Comparison of ENCODE assay signal across 13 cellular contexts in genomic region chr22:35337932-35338331, GRCh38. TPM values are rescaled to one million over a fixed set of nuclear protein-coding genes. Genes with fewer than 3 reads are reported as not detected.
DNase-seq lines count a peak whose midpoint lies in the region; ATAC-seq lines count a peak whose summit lies in the region.
"Had no signal": no experiment of that assay in that cellular context is flagged by ENCODE, and none has a peak within 500 bp of the region (broad histone marks: within the 10 kb centered on the region; RNA-seq: fewer than 3 reads in every experiment).

No MANE protein-coding gene starts in this region.

- ATAC-seq in naive thymus-derived CD8-positive, alpha-beta T cell = peak; percentile 42 to 62
- ATAC-seq in GM21576 (IDR thresholded peaks at IDR 0.05; ENCODE audit: unreplicated experiment) = no peak

- H3K36me3 Mint-ChIP-seq in activated naive CD8-positive, alpha-beta T cell treated with anti-CD3 and anti-CD28 coated beads for 36 hours = peaks cover 11% of the 10 kb centered on the region
- H3K36me3 Mint-ChIP-seq in naive thymus-derived CD8-positive, alpha-beta T cell = peaks cover 0 to 42% (median 2%) of the 10 kb centered on the region in 3 donors

- H3K9me3 Mint-ChIP-seq in activated naive CD8-positive, alpha-beta T cell treated with anti-CD3 and anti-CD28 coated beads for 36 hours = no peaks in the 10 kb centered on the region
- no peaks in the 10 kb centered on the region for H3K9me3 Mint-ChIP-seq in naive thymus-derived CD8-positive, alpha-beta T cell

- DNase-seq in NCI-H82 (lab: John Stamatoyannopoulos, UW) (peak; percentile 3), NCI-H82 treated with DMSO at 0.1 percent for 48 hours (lab: John Stamatoyannopoulos, UW; ENCODE audit: unreplicated experiment) (no peak), HK-2 (ENCODE audit: unreplicated experiment) (peak; percentile 28)
- DNase-seq in activated naive CD8-positive, alpha-beta T cell treated with anti-CD3 and anti-CD28 coated beads for 36 hours = no peak
- no peak for DNase-seq in naive thymus-derived CD8-positive, alpha-beta T cell
- DNase-seq in effector CD4-positive, alpha-beta T cell = no peak
- no peak for DNase-seq in activated effector memory CD4-positive, alpha-beta T cell treated with anti-CD3 and anti-CD28 coated beads, Interleukin-2, amount 50 U/mL, for 16 hours
- DNase-seq: ACHN, anterior cingulate cortex, NCI-H2081 treated with DMSO at 0.1 percent for 48 hours, ovary, tibial artery had no signal

- peaks cover 8% of the 10 kb centered on the region for H3K4me1 Mint-ChIP-seq in activated naive CD8-positive, alpha-beta T cell treated with anti-CD3 and anti-CD28 coated beads for 36 hours
- H3K4me1 Mint-ChIP-seq in naive thymus-derived CD8-positive, alpha-beta T cell = peaks cover 0 to 12% (median 4%) of the 10 kb centered on the region in 4 donors

- no peak overlapping the region for H3K4me3 Mint-ChIP-seq in activated naive CD8-positive, alpha-beta T cell treated with anti-CD3 and anti-CD28 coated beads for 36 hours
- no peak overlapping the region for H3K4me3 Mint-ChIP-seq in naive thymus-derived CD8-positive, alpha-beta T cell

- H3K27me3 Mint-ChIP-seq in activated naive CD8-positive, alpha-beta T cell treated with anti-CD3 and anti-CD28 coated beads for 36 hours = no peaks in the 10 kb centered on the region
- no peaks in the 10 kb centered on the region for H3K27me3 Mint-ChIP-seq in naive thymus-derived CD8-positive, alpha-beta T cell

- POLR2A ChIA-PET in naive thymus-derived CD8-positive, alpha-beta T cell (lab: Charles Lee) = no interaction called here

- peak overlapping the region; percentile 42 for H3K27ac Mint-ChIP-seq in activated naive CD8-positive, alpha-beta T cell treated with anti-CD3 and anti-CD28 coated beads for 36 hours
- peak overlapping the region in 3 of 10 donors; percentile 8 to 61 (median 24) for H3K27ac Mint-ChIP-seq in naive thymus-derived CD8-positive, alpha-beta T cell

RNA-seq across cellular contexts. Expression of gene TOM1, which starts 38.2 kb away (rescaled TPM):
- total RNA-seq in activated naive CD8-positive, alpha-beta T cell treated with anti-CD3 and anti-CD28 coated beads for 36 hours = 10 to 100 TPM; 13.9 to 14.5 TPM
- 10 to 100 TPM; 45.9 to 47.8 TPM for total RNA-seq in naive thymus-derived CD8-positive, alpha-beta T cell
- 10 to 100 TPM; 26.6 to 29.6 (median 29.2) TPM for polyA plus RNA-seq in naive thymus-derived CD8-positive, alpha-beta T cell

RNA-seq across cellular contexts. Expression of gene HMOX1, which starts 43.0 kb away (rescaled TPM):
- under 1 TPM; 0.26 to 0.39 TPM for total RNA-seq in activated naive CD8-positive, alpha-beta T cell treated with anti-CD3 and anti-CD28 coated beads for 36 hours
- total RNA-seq in naive thymus-derived CD8-positive, alpha-beta T cell = 1 to 10 TPM; 2.6 to 3.1 TPM
- polyA plus RNA-seq in naive thymus-derived CD8-positive, alpha-beta T cell = under 1 TPM in 1 of 3 donors, not detected in 2; 0.65 TPM

Comparison
In these comparisons a context has a peak if more than half of its experiments do, and no peak if none do; other contexts are left out.
1. DNase-seq: peak in NCI-H82 (single experiment) and HK-2 (single experiment); none in NCI-H82 treated with DMSO at 0.1 percent for 48 hours (single experiment), activated naive CD8-positive, alpha-beta T cell treated with anti-CD3 and anti-CD28 coated beads for 36 hours (single experiment), naive thymus-derived CD8-positive, alpha-beta T cell (0 of 10), effector CD4-positive, alpha-beta T cell (single experiment) and activated effector memory CD4-positive, alpha-beta T cell treated with anti-CD3 and anti-CD28 coated beads, Interleukin-2, amount 50 U/mL, for 16 hours (single experiment).